ENCODE assay signal across 14 cellular contexts in genomic region chr14:101404426-101405170, GRCh38.
DNase-seq lines count a peak whose midpoint lies in the region; ATAC-seq and TF ChIP-seq lines count a peak whose summit lies in the region.
"Had no signal": no experiment of that assay in that cellular context is flagged by ENCODE, and none has a peak within 500 bp of the region (broad histone marks: within the 10 kb centered on the region; RNA-seq: fewer than 3 reads in every experiment).

No MANE protein-coding gene starts in this region.

- peaks cover 29 to 31% of the 10 kb centered on the region in 2 experiments for H3K4me1 Mint-ChIP-seq in H9

- ATAC-seq in upper lobe of right lung, result no peak
- ATAC-seq in GM21360 (IDR thresholded peaks at IDR 0.05; ENCODE audit: unreplicated experiment), result no peak
- ATAC-seq: CD8-positive, alpha-beta T cell; Panc1 had no signal

- H3K4me1 ChIP-seq in H9 (ENCODE audit: insufficient read depth, low read length) (no peaks in the 10 kb centered on the region; the same call in 1 of the 2 replicates), upper lobe of right lung (peaks cover 22% of the 10 kb centered on the region)
- H3K4me1 ChIP-seq: BE2C had no signal

- no peaks in the 10 kb centered on the region for H3K36me3 ChIP-seq in upper lobe of right lung
- H3K36me3 ChIP-seq: BE2C had no signal

- DNase-seq in H9, result peak; percentile 69
- peak; percentile 14 for DNase-seq in RPMI8226
- peak; percentile 45 for DNase-seq in islet precursor cell
- no peak for DNase-seq in upper lobe of right lung
- no peak for DNase-seq in MV-4-11 (lab: John Stamatoyannopoulos, UW)
- DNase-seq in NCI-H2196 (lab: John Stamatoyannopoulos, UW; ENCODE audit: unreplicated experiment), result no peak
- DNase-seq: BE2C; CD8-positive, alpha-beta T cell; Karpas-422; NCI-H1417 treated with DMSO at 0.1 percent for 48 hours; NCI-H2107; NCI-H774 had no signal

- H3K4ac ChIP-seq in H9 (ENCODE audit: low read depth, low read length), result no peak overlapping the region

- H2AK5ac ChIP-seq in H9 (ENCODE audit: insufficient read length, low read length), result no peak overlapping the region

- no peak overlapping the region for H3K18ac ChIP-seq in H9 (ENCODE audit: insufficient read length, low read depth, low read length)

- no peak overlapping the region for H2BK20ac ChIP-seq in H9 (ENCODE audit: low read depth, low read length, poor library complexity, severe bottlenecking)

- intact Hi-C loops in upper lobe of right lung (cut with DNase I), result no loop called here

- H3K27ac ChIP-seq in H9 (ENCODE audit: insufficient read length, low read depth, low read length) (no peak overlapping the region), upper lobe of right lung (peak overlapping the region; percentile 51)

- no peaks in the 10 kb centered on the region for H3K36me3 Mint-ChIP-seq in H9 (ENCODE audit: insufficient read depth in 1 of 3, low read depth in 3 of 3)
- H3K36me3 Mint-ChIP-seq: CD8-positive, alpha-beta T cell had no signal

- no peak overlapping the region for H4K91ac ChIP-seq in H9 (ENCODE audit: insufficient read length, low read depth, low read length)

- no peak overlapping the region for H4K5ac ChIP-seq in H9 (ENCODE audit: insufficient read length, low read depth, low read length)

- H3K9ac ChIP-seq in H9 (ENCODE audit: extremely low read depth, insufficient read length, low read length), result no peak overlapping the region

- no peak overlapping the region for H2BK15ac ChIP-seq in H9 (ENCODE audit: low read depth, low read length)

- no peaks in the 10 kb centered on the region for H3K23me2 ChIP-seq in H9 (ENCODE audit: insufficient read length, low read depth, low read length, poor library complexity, severe bottlenecking)

- H3K27me3 ChIP-seq in H9 (ENCODE audit: insufficient read depth, low read length) (no peaks in the 10 kb centered on the region), upper lobe of right lung (no peaks in the 10 kb centered on the region)

- H4K8ac ChIP-seq in H9 (replicated peaks; ENCODE audit: insufficient read length, low read depth, low read length), result no peak overlapping the region

- TF ChIP-seq CTCF in H9 (conservative IDR thresholded peaks at IDR 0.05) (peak; percentile 47; the same call in 2 of the 3 replicates), upper lobe of right lung (IDR thresholded peaks at IDR 0.05) (no peak)

- no peak overlapping the region for H3K23ac ChIP-seq in H9 (ENCODE audit: insufficient read length, low read depth, low read length)

- no peak overlapping the region for H2BK12ac ChIP-seq in H9 (ENCODE audit: insufficient read length, low read depth, low read length)

- H3K14ac ChIP-seq in H9 (ENCODE audit: insufficient read depth, low read length), result no peak overlapping the region

- no peaks in the 10 kb centered on the region for H3K79me2 ChIP-seq in H9 (ENCODE audit: insufficient read depth, low read length)

- no peak overlapping the region for H3K4me2 ChIP-seq in H9 (ENCODE audit: insufficient read depth, insufficient read length, low read length)

- H2AFZ ChIP-seq in H9 (ENCODE audit: low read length), result no peak overlapping the region

- WGBS in H9 (ENCODE audit: extremely low coverage, insufficient read length, low lambda C conversion rate), result no CpG with 5 or more reads among the region's 11 CpGs

- H2BK5ac ChIP-seq in H9 (ENCODE audit: insufficient read length, low read length), result no peak overlapping the region

- no peak overlapping the region for H3K4me3 ChIP-seq in upper lobe of right lung

- no peaks in the 10 kb centered on the region for H3K79me1 ChIP-seq in H9 (ENCODE audit: insufficient read depth, low read depth, low read length, poor library complexity, severe bottlenecking)

- no peak overlapping the region for H3K4me3 Mint-ChIP-seq in H9
- H3K4me3 Mint-ChIP-seq: CD8-positive, alpha-beta T cell had no signal

- H3K9me3 ChIP-seq in H9 (ENCODE audit: control insufficient read depth, low read depth, low read length) (no peaks in the 10 kb centered on the region), upper lobe of right lung (no peaks in the 10 kb centered on the region)
- H3K9me3 ChIP-seq: BE2C had no signal

- 0 out of 5 replicates have a peak, but pooled peaks cover 0 to 2% of the 10 kb centered on the region in 2 experiments for H3K9me3 Mint-ChIP-seq in H9
- H3K9me3 Mint-ChIP-seq: CD8-positive, alpha-beta T cell had no signal

- H4K20me1 ChIP-seq in H9 (ENCODE audit: control insufficient read depth, insufficient read depth, insufficient read length), result no peaks in the 10 kb centered on the region

- peaks cover 19% of the 10 kb centered on the region for H3K27me3 Mint-ChIP-seq in H9 (ENCODE audit: low read depth)

- H3K27ac Mint-ChIP-seq in H9, result no peak overlapping the region
- H3K27ac Mint-ChIP-seq: CD8-positive, alpha-beta T cell had no signal

- no peak overlapping the region for H3K56ac ChIP-seq in H9 (ENCODE audit: insufficient read length, low read depth, low read length)

- no peak overlapping the region for H3T11ph ChIP-seq in H9 (ENCODE audit: low read length)

- H2BK120ac ChIP-seq in H9 (ENCODE audit: low read depth, low read length, poor library complexity, severe bottlenecking), result no peak overlapping the region

Comparison
In these comparisons a context has a peak if more than half of its experiments do, and no peak if none do; other contexts are left out.
1. DNase-seq: peak in H9 (single experiment), RPMI8226 (single experiment) and islet precursor cell (single experiment); none in upper lobe of right lung (single experiment), MV-4-11 (single experiment) and NCI-H2196 (single experiment).